Comparison of ENCODE assay signal across 8 cellular contexts in the genomic region with DNA sequence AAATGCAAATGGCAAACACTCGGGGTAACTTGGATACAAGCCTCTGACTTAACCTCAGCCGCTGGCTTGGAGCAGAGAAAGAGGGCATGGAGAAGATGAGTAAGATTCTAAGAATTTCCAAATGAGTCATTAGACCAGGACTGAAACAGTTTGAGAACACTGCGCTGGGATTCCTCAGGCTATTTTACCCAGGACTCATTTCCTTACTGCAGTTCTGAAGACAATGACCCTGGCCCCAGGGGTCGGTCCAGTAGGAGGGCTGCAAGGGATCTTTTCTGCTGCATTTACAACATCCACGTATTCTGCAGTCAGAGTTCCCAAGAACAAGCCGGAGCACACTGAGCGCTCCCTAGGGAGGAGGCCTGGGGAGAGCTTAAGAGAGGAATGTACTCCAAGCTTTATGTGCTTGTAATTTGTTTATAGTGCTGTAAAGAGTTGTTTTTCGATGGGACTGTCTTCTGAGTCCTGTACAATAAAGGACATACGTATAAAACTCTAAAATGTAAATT. TPM values are rescaled to one million over a fixed set of nuclear protein-coding genes. Genes with fewer than 3 reads are reported as not detected.
DNase-seq lines count a peak whose midpoint lies in the region; TF ChIP-seq lines count a peak whose summit lies in the region.

No MANE protein-coding gene starts in this region.

- peaks cover 22% of the 10 kb centered on the region for H3F3A ChIP-seq in SK-N-SH (replicated peaks; ENCODE audit: insufficient read depth)

- H3K4me3 ChIP-seq in SK-N-SH (ENCODE audit: low read depth in 2 of 2, low read length in 1 of 2) (no peak overlapping the region), rectal smooth muscle tissue (ENCODE audit: low read length) (peak overlapping the region; percentile 30)

- H3K9me3 Mint-ChIP-seq in activated CD4-positive, alpha-beta memory T cell treated with anti-CD3 and anti-CD28 coated beads for 36 hours = no peaks in the 10 kb centered on the region

- in situ Hi-C loops in G401 (cut with HindIII; ENCODE audit: low sequenced_read_pairs) = no loop called here

- DNase-seq in G401 (ENCODE audit: low spot score) = peak; percentile 67
- no peak for DNase-seq in SK-N-SH
- DNase-seq in glomerular endothelial cell (ENCODE audit: extremely low read depth, low read depth, low spot score) = peak; percentile 97
- DNase-seq in posterior cingulate gyrus = no peak
- DNase-seq in T-helper 1 cell = no peak
- no peak for DNase-seq in cerebellar nuclear complex (lab: John Stamatoyannopoulos, UW)
- no peak for DNase-seq in activated CD4-positive, alpha-beta memory T cell treated with anti-CD3 and anti-CD28 coated beads for 36 hours

- H3K9me3 ChIP-seq in SK-N-SH = no peaks in the 10 kb centered on the region

- peak overlapping the region; percentile 65 for H3K4me2 ChIP-seq in SK-N-SH

- H3K27ac ChIP-seq in SK-N-SH (ENCODE audit: low read depth in 2 of 2, low read length in 1 of 2) (peak overlapping the region; percentile 68 to 94; a peak in 3 of 4 replicates), rectal smooth muscle tissue (ENCODE audit: low read depth, low read length) (peak overlapping the region; percentile 95)

- H3K9me2 ChIP-seq in SK-N-SH = no peaks in the 10 kb centered on the region

- 28% methylated on average over 9 of the region's 9 CpGs for WGBS in SK-N-SH (ENCODE audit: low lambda C conversion rate)

- H3K27me3 ChIP-seq in SK-N-SH (ENCODE audit: insufficient read depth) (no peaks in the 10 kb centered on the region), rectal smooth muscle tissue (ENCODE audit: control insufficient read depth, insufficient read depth, low read length) (no peaks in the 10 kb centered on the region)

- TF ChIP-seq CTCF in SK-N-SH (IDR thresholded peaks at IDR 0.05) = no peak

- no peaks in the 10 kb centered on the region for H4K20me1 ChIP-seq in SK-N-SH (ENCODE audit: insufficient read depth)

- POLR2A ChIA-PET in SK-N-SH (lab: Yijun Ruan, JAX) = no interaction called here
- POLR2A ChIA-PET in activated CD4-positive, alpha-beta memory T cell treated with anti-CD3 and anti-CD28 coated beads for 36 hours (lab: Charles Lee) = no interaction called here

- no peaks in the 10 kb centered on the region for H3K27me3 Mint-ChIP-seq in activated CD4-positive, alpha-beta memory T cell treated with anti-CD3 and anti-CD28 coated beads for 36 hours

- intact Hi-C loops in posterior cingulate gyrus (cut with DNase I) = no loop called here
- intact Hi-C loops in activated CD4-positive, alpha-beta memory T cell treated with anti-CD3 and anti-CD28 coated beads for 36 hours (cut with micrococcal nuclease) = no loop called here

- H3K4me3 Mint-ChIP-seq in activated CD4-positive, alpha-beta memory T cell treated with anti-CD3 and anti-CD28 coated beads for 36 hours = no peak overlapping the region

- CTCF ChIA-PET in SK-N-SH (lab: Yijun Ruan, JAX) = interaction anchor here (0.5 kb wide), 1 partner anchor 25 kb away, joined by 3 read pairs; no protein-coding TSS in a partner anchor
- CTCF ChIA-PET in activated CD4-positive, alpha-beta memory T cell treated with anti-CD3 and anti-CD28 coated beads for 36 hours (lab: Charles Lee) = no interaction called here

- H3K9ac ChIP-seq in SK-N-SH = peak overlapping the region; percentile 67
- no peak overlapping the region for H3K9ac ChIP-seq in rectal smooth muscle tissue (ENCODE audit: low read length)

- H3K36me3 ChIP-seq in SK-N-SH (replicated peaks in 1 of 2; ENCODE audit: control insufficient read depth in 1 of 2, insufficient read depth in 2 of 2, low read length in 1 of 2) (no peaks in the 10 kb centered on the region), rectal smooth muscle tissue (ENCODE audit: control insufficient read depth, insufficient read depth, low read length) (no peaks in the 10 kb centered on the region)

- no peak overlapping the region for H3K27ac Mint-ChIP-seq in activated CD4-positive, alpha-beta memory T cell treated with anti-CD3 and anti-CD28 coated beads for 36 hours

- H2AFZ ChIP-seq in SK-N-SH (ENCODE audit: low read depth) = peak overlapping the region; percentile 71

- H3K4me1 ChIP-seq in SK-N-SH (ENCODE audit: control insufficient read depth in 1 of 2, insufficient read depth in 2 of 2, low read depth in 1 of 2, low read length in 1 of 2) (peaks cover 15 to 36% of the 10 kb centered on the region in 2 experiments; a peak in 3 of 4 replicates), rectal smooth muscle tissue (ENCODE audit: control insufficient read depth, insufficient read depth, low read length) (peaks cover 40% of the 10 kb centered on the region)

- no peaks in the 10 kb centered on the region for H3K79me2 ChIP-seq in SK-N-SH (ENCODE audit: insufficient read depth)

- TF ChIP-seq EP300 in SK-N-SH (IDR thresholded peaks at IDR 0.05; ENCODE audit: borderline replicate concordance in 1 of 2, low read depth in 1 of 2, low read length in 1 of 2) = peak in 1 of 2 experiments; percentile 81; a peak in 2 of 4 replicates

- no peak for TF ChIP-seq RAD21 in SK-N-SH (IDR thresholded peaks at IDR 0.05; ENCODE audit: low read length)

- no peaks in the 10 kb centered on the region for H3K36me3 Mint-ChIP-seq in activated CD4-positive, alpha-beta memory T cell treated with anti-CD3 and anti-CD28 coated beads for 36 hours

- no peaks in the 10 kb centered on the region for H3K4me1 Mint-ChIP-seq in activated CD4-positive, alpha-beta memory T cell treated with anti-CD3 and anti-CD28 coated beads for 36 hours (ENCODE audit: low read depth)

TF ChIP-seq in SK-N-SH, 30 proteins besides CTCF, POLR2A, EP300 and RAD21 (continues in another document):
- TF ChIP-seq TEAD4 (IDR thresholded peaks at IDR 0.05; ENCODE audit: borderline replicate concordance, insufficient read depth) (peak; percentile 86), YY1 (IDR thresholded peaks at IDR 0.05; ENCODE audit: low read depth) (no peak), RXRA (IDR thresholded peaks at IDR 0.05; ENCODE audit: borderline replicate concordance, low read depth) (peak; percentile 67; the same call in 1 of the 2 replicates), FOSL2 (IDR thresholded peaks at IDR 0.05; ENCODE audit: borderline replicate concordance, low read depth) (peak; percentile 98), JUND (IDR thresholded peaks at IDR 0.05) (peak; percentile 94), TAF1 (IDR thresholded peaks at IDR 0.05; ENCODE audit: borderline replicate concordance, low read depth, low read length) (no peak), MAX (IDR thresholded peaks at IDR 0.05; ENCODE audit: low read depth) (peak; percentile 73), SMC3 (IDR thresholded peaks at IDR 0.05; ENCODE audit: low read depth, low read length) (no peak), NFIC (IDR thresholded peaks at IDR 0.05; ENCODE audit: borderline replicate concordance) (peak; percentile 65), POLR2AphosphoS5 (IDR thresholded peaks at IDR 0.05; ENCODE audit: low read depth, low read length) (peak; percentile 59; the same call in 1 of the 2 replicates)
- TF ChIP-seq, protein P1, sequence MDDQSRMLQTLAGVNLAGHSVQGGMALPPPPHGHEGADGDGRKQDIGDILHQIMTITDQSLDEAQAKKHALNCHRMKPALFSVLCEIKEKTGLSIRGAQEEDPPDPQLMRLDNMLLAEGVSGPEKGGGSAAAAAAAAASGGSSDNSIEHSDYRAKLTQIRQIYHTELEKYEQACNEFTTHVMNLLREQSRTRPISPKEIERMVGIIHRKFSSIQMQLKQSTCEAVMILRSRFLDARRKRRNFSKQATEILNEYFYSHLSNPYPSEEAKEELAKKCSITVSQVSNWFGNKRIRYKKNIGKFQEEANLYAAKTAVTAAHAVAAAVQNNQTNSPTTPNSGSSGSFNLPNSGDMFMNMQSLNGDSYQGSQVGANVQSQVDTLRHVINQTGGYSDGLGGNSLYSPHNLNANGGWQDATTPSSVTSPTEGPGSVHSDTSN (IDR thresholded peaks at IDR 0.05) = peak; percentile 48; the same call in 1 of the 2 replicates
- TF ChIP-seq, protein P2, sequence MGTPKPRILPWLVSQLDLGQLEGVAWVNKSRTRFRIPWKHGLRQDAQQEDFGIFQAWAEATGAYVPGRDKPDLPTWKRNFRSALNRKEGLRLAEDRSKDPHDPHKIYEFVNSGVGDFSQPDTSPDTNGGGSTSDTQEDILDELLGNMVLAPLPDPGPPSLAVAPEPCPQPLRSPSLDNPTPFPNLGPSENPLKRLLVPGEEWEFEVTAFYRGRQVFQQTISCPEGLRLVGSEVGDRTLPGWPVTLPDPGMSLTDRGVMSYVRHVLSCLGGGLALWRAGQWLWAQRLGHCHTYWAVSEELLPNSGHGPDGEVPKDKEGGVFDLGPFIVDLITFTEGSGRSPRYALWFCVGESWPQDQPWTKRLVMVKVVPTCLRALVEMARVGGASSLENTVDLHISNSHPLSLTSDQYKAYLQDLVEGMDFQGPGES (IDR thresholded peaks at IDR 0.05; ENCODE audit: low read depth, low read length) = no peak
- TF ChIP-seq, protein P3, sequence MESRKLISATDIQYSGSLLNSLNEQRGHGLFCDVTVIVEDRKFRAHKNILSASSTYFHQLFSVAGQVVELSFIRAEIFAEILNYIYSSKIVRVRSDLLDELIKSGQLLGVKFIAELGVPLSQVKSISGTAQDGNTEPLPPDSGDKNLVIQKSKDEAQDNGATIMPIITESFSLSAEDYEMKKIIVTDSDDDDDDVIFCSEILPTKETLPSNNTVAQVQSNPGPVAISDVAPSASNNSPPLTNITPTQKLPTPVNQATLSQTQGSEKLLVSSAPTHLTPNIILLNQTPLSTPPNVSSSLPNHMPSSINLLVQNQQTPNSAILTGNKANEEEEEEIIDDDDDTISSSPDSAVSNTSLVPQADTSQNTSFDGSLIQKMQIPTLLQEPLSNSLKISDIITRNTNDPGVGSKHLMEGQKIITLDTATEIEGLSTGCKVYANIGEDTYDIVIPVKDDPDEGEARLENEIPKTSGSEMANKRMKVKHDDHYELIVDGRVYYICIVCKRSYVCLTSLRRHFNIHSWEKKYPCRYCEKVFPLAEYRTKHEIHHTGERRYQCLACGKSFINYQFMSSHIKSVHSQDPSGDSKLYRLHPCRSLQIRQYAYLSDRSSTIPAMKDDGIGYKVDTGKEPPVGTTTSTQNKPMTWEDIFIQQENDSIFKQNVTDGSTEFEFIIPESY (IDR thresholded peaks at IDR 0.05; ENCODE audit: borderline replicate concordance, low read depth) = no peak

RNA-seq across cellular contexts. Expression of gene SORBS2, which starts 27.3 kb away (rescaled TPM):
- 16.3 and 39.7 TPM in 2 replicates for total RNA-seq in G401 (2014; rRNA removed; shearing (Covaris generic))
- polyA plus RNA-seq in SK-N-SH (2012; rRNA removed) = 2.5 and 3.1 TPM in 2 replicates
- 1.5 and 2.4 TPM in 2 replicates for polyA plus RNA-seq in SK-N-SH (2012; cell fraction: cytosol; rRNA removed)
- polyA plus RNA-seq in SK-N-SH (2012; cell fraction: nucleus; rRNA removed) = 3.8 and 4.7 TPM in 2 replicates
- total RNA-seq in glomerular endothelial cell = 175 and 251 TPM in 2 replicates
- not detected for total RNA-seq in activated CD4-positive, alpha-beta memory T cell treated with anti-CD3 and anti-CD28 coated beads for 36 hours

Comparison
In these comparisons a context has a peak if more than half of its experiments do, and no peak if none do; other contexts are left out.
1. DNase-seq: peak in G401 (single experiment) and glomerular endothelial cell (single experiment); none in SK-N-SH (single experiment), posterior cingulate gyrus (0 of 10), T-helper 1 cell (0 of 5), cerebellar nuclear complex (0 of 2) and activated CD4-positive, alpha-beta memory T cell treated with anti-CD3 and anti-CD28 coated beads for 36 hours (single experiment).
2. RNA of gene SORBS2, which starts 27.3 kb away (total RNA-seq): 175 to 251 TPM in glomerular endothelial cell and 16.3 to 39.7 TPM in G401; not detected in activated CD4-positive, alpha-beta memory T cell treated with anti-CD3 and anti-CD28 coated beads for 36 hours; every median in the first group is over 10 times any median in the second.